Comparison of ENCODE assay signal across 3 cellular contexts in genomic region chr7:12396670-12397069, GRCh38. TPM values are rescaled to one million over a fixed set of nuclear protein-coding genes. Genes with fewer than 3 reads are reported as not detected.
"Had no signal": no experiment of that assay in that cellular context is flagged by ENCODE, and none has a peak within 500 bp of the region (broad histone marks: within the 10 kb centered on the region; RNA-seq: fewer than 3 reads in every experiment).

No MANE protein-coding gene starts in this region.

RNA-seq across cellular contexts. Expression of gene VWDE, which starts 7.0 kb away (rescaled TPM):
- total RNA-seq: ascending aorta, chondrocyte had no signal
- polyA plus RNA-seq: aorta had no signal
